In the genomic region with DNA sequence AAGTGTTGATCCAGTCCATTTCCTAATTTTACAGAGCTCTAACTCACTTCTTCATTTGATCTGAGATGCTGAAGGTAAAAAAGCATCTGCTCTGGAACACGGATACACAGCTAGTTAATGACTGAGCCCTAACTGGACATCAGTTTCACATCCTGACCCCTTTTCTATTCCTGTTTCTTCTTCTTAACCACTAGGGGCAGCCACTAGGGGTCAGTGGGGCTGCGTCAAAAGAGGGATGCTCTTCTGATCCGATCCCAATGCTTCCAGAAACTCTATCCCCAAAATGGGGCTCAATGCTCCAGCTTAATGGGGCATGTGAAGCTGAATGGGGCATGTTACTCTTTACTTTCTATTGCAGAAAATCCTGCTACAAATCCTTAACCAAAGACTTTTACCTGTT, we compare ENCODE assay signal across 8 cellular contexts. TPM values are rescaled to one million over a fixed set of nuclear protein-coding genes. Genes with fewer than 3 reads are reported as not detected.
DNase-seq lines count a peak whose midpoint lies in the region; ATAC-seq and TF ChIP-seq lines count a peak whose summit lies in the region.

No MANE protein-coding gene starts in this region.

- 0 out of 3 replicates have a peak, but pooled peaks have one; percentile 17 for ATAC-seq in RWPE2 (ENCODE audit: low read depth)

- peak overlapping the region; percentile 4 for H3K27ac ChIP-seq in RWPE2 (ENCODE audit: poor library complexity, severe bottlenecking)

- H3K4me3 ChIP-seq in RWPE2 (ENCODE audit: severe bottlenecking): no peak overlapping the region

- no peaks in the 10 kb centered on the region for H3K36me3 ChIP-seq in RWPE2 (ENCODE audit: low read depth)

- TF ChIP-seq CTCF in RWPE2 (IDR thresholded peaks at IDR 0.05; ENCODE audit: poor library complexity, severe bottlenecking): peak; percentile 51

- H3K9me3 ChIP-seq in RWPE2 (ENCODE audit: severe bottlenecking): no peaks in the 10 kb centered on the region

- H3K27me3 ChIP-seq in RWPE2 (ENCODE audit: insufficient read depth, poor library complexity, severe bottlenecking): no peaks in the 10 kb centered on the region

- DNase-seq in Ammon's horn (ENCODE audit: low spot score) (peak; percentile 13), H4 (ENCODE audit: low spot score) (peak; percentile 8), RWPE2 (ENCODE audit: low spot score) (no peak), iPS-NIHi11 (ENCODE audit: low spot score) (peak; percentile 49), 8988T (no peak), SHP77 treated with DMSO at 0.1 percent for 48 hours (lab: John Stamatoyannopoulos, UW) (no peak), SKM-1 treated with dmso at 0.1 percent for 144 hours (lab: John Stamatoyannopoulos, UW; ENCODE audit: unreplicated experiment) (no peak)
- DNase-seq in central memory CD4-positive, alpha-beta T cell: no peak

- peaks cover 4% of the 10 kb centered on the region for H3K4me1 ChIP-seq in RWPE2 (ENCODE audit: insufficient read depth, poor library complexity, severe bottlenecking)

RNA-seq across cellular contexts. Expression of a gene that starts 33.4 kb away (rescaled TPM):
- total RNA-seq in H4 (2014; rRNA removed; shearing (Covaris generic)): 5.2 TPM in 2 replicates

Comparison
In these comparisons a context has a peak if more than half of its experiments do, and no peak if none do; other contexts are left out.
1. DNase-seq: peak in Ammon's horn (single experiment), H4 (single experiment) and iPS-NIHi11 (single experiment); none in RWPE2 (single experiment), 8988T (single experiment), SHP77 treated with DMSO at 0.1 percent for 48 hours (single experiment), SKM-1 treated with dmso at 0.1 percent for 144 hours (single experiment) and central memory CD4-positive, alpha-beta T cell (single experiment).